30 cellular contexts compared by ENCODE assay signal in genomic region chr1:180043785-180044184, GRCh38.
"Had no signal": no experiment of that assay in that cellular context is flagged by ENCODE, and none has a peak within 500 bp of the region (broad histone marks: within the 10 kb centered on the region; RNA-seq: fewer than 3 reads in every experiment).

No MANE protein-coding gene starts in this region.

- H3K4me1 Mint-ChIP-seq: stimulated activated naive B cell treated with anti-CD40 and anti-IgM and Interleukin-4, amounts not matched to agents 10 μg/mL and 1 μg/mL and 100 μg/mL, for 72 hours; T-cell had no signal

- H3K4me3 Mint-ChIP-seq: activated CD4-positive, alpha-beta T cell treated with anti-CD3 and anti-CD28 coated beads for 36 hours; activated CD8-positive, alpha-beta memory T cell treated with anti-CD3 and anti-CD28 coated beads, Interleukin-2, amount 10 ng/mL, durations not matched to agents 7 days and 5 days; activated CD8-positive, alpha-beta T cell treated with anti-CD3 and anti-CD28 coated beads, Interleukin-2, amount 10 ng/mL, durations not matched to agents 7 days and 5 days; activated naive CD4-positive, alpha-beta T cell treated with anti-CD3 and anti-CD28 coated beads, Interleukin-2, amount 50 U/mL, for 24 hours; activated naive CD8-positive, alpha-beta T cell treated with anti-CD3 and anti-CD28 coated beads, Interleukin-2, amount 50 U/mL, for 24 hours; activated T-helper 1 cell treated with anti-CD3 and anti-CD28 coated beads, Interleukin-12 subunit alpha, Interleukin-12 subunit beta, Interleukin-2, Interleukin-4 antibody, amounts not matched to agents 30 ng/mL and 10 ng/mL and 1 ng/mL, durations not matched to agents 14 hours and 24 hours and 36 hours; natural killer cell treated with Interleukin-12 subunit alpha and Interleukin-12 subunit beta and Interleukin-15 and Interleukin-18, amount 100 ng/mL, for 72 hours; stimulated activated naive B cell treated with anti-CD40 and anti-IgM and Interleukin-4, amounts not matched to agents 10 μg/mL and 1 μg/mL and 100 μg/mL, for 72 hours; T-cell; T-helper 2 cell treated with Interferon-gamma antibody and Interleukin-4, amounts not matched to agents 5 μg/mL and 100 μg/mL, for 36 hours had no signal

- DNase-seq: activated CD4-positive, alpha-beta T cell treated with anti-CD3 and anti-CD28 coated beads for 36 hours; activated CD4-positive, CD25-positive, alpha-beta regulatory T cell; activated CD8-positive, alpha-beta memory T cell treated with anti-CD3 and anti-CD28 coated beads, Interleukin-2, amount 10 ng/mL, durations not matched to agents 7 days and 5 days; activated CD8-positive, alpha-beta T cell treated with anti-CD3 and anti-CD28 coated beads, Interleukin-2, amount 10 ng/mL, durations not matched to agents 7 days and 5 days; activated gamma-delta T cell; activated naive CD8-positive, alpha-beta T cell treated with anti-CD3 and anti-CD28 coated beads, Interleukin-2, amount 50 U/mL, for 24 hours; amygdala; central memory CD4-positive, alpha-beta T cell; effector CD4-positive, alpha-beta T cell; islet precursor cell; left ventricle myocardium inferior; mucosa of descending colon; right lobe of liver; stimulated activated CD4-positive, alpha-beta T cell treated with anti-CD3 and anti-CD28 coated beads, Interleukin-4, amount 100 ng/mL, for 4 hours; stimulated activated naive B cell treated with anti-CD40 and anti-IgM and Interleukin-4, amounts not matched to agents 10 μg/mL and 1 μg/mL and 100 μg/mL, for 72 hours; stomach; T-cell; thyroid gland; upper lobe of right lung had no signal

- H3K27ac ChIP-seq: breast epithelium, gastroesophageal sphincter, hepatocyte, left ventricle myocardium inferior, right lobe of liver, skin epidermis, stomach, thyroid gland, upper lobe of right lung had no signal

- H3K9me3 Mint-ChIP-seq: activated naive CD4-positive, alpha-beta T cell treated with anti-CD3 and anti-CD28 coated beads, Interleukin-2, amount 50 U/mL, for 24 hours; activated naive CD8-positive, alpha-beta T cell treated with anti-CD3 and anti-CD28 coated beads, Interleukin-2, amount 50 U/mL, for 24 hours; activated T-helper 1 cell treated with anti-CD3 and anti-CD28 coated beads, Interleukin-12 subunit alpha, Interleukin-12 subunit beta, Interleukin-2, Interleukin-4 antibody, amounts not matched to agents 30 ng/mL and 10 ng/mL and 1 ng/mL, durations not matched to agents 14 hours and 24 hours and 36 hours; natural killer cell treated with Interleukin-12 subunit alpha and Interleukin-12 subunit beta and Interleukin-15 and Interleukin-18, amount 100 ng/mL, for 72 hours; stimulated activated naive B cell treated with anti-CD40 and anti-IgM and Interleukin-4, amounts not matched to agents 10 μg/mL and 1 μg/mL and 100 μg/mL, for 72 hours; T-cell; T-helper 2 cell treated with Interferon-gamma antibody and Interleukin-4, amounts not matched to agents 5 μg/mL and 100 μg/mL, for 36 hours had no signal

- H3K4me3 ChIP-seq: breast epithelium, gastroesophageal sphincter, hepatocyte, left ventricle myocardium inferior, lung, mucosa of descending colon, right lobe of liver, skin epidermis, stomach, thyroid gland, upper lobe of right lung had no signal

- H3K27me3 ChIP-seq: breast epithelium, gastroesophageal sphincter, hepatocyte, right lobe of liver, stomach, thyroid gland, upper lobe of right lung had no signal

- H3K4me1 ChIP-seq: breast epithelium, gastroesophageal sphincter, left ventricle myocardium inferior, right lobe of liver, thyroid gland, upper lobe of right lung had no signal

- FAIRE-seq: colon had no signal

- H3K36me3 ChIP-seq: breast epithelium had no signal

- H3K9me3 ChIP-seq: breast epithelium, gastroesophageal sphincter, left ventricle myocardium inferior, mucosa of descending colon, right lobe of liver, stomach, thyroid gland, upper lobe of right lung had no signal

- ATAC-seq: activated CD4-positive, alpha-beta T cell treated with anti-CD3 and anti-CD28 coated beads for 36 hours; activated CD8-positive, alpha-beta memory T cell treated with anti-CD3 and anti-CD28 coated beads, Interleukin-2, amount 10 ng/mL, durations not matched to agents 7 days and 5 days; activated CD8-positive, alpha-beta T cell treated with anti-CD3 and anti-CD28 coated beads, Interleukin-2, amount 10 ng/mL, durations not matched to agents 7 days and 5 days; activated naive CD8-positive, alpha-beta T cell treated with anti-CD3 and anti-CD28 coated beads, Interleukin-2, amount 50 U/mL, for 24 hours; gastroesophageal sphincter; mucosa of descending colon; natural killer cell treated with Interleukin-12 subunit alpha and Interleukin-12 subunit beta and Interleukin-15 and Interleukin-18, amount 100 ng/mL, for 72 hours; right lobe of liver; stimulated activated naive B cell treated with anti-CD40 and anti-IgM and Interleukin-4, amounts not matched to agents 10 μg/mL and 1 μg/mL and 100 μg/mL, for 72 hours; T-cell; upper lobe of right lung had no signal

- H3K27ac Mint-ChIP-seq: activated CD4-positive, alpha-beta T cell treated with anti-CD3 and anti-CD28 coated beads for 36 hours; activated CD8-positive, alpha-beta memory T cell treated with anti-CD3 and anti-CD28 coated beads, Interleukin-2, amount 10 ng/mL, durations not matched to agents 7 days and 5 days; activated CD8-positive, alpha-beta T cell treated with anti-CD3 and anti-CD28 coated beads, Interleukin-2, amount 10 ng/mL, durations not matched to agents 7 days and 5 days; activated naive CD4-positive, alpha-beta T cell treated with anti-CD3 and anti-CD28 coated beads, Interleukin-2, amount 50 U/mL, for 24 hours; activated naive CD8-positive, alpha-beta T cell treated with anti-CD3 and anti-CD28 coated beads, Interleukin-2, amount 50 U/mL, for 24 hours; activated T-helper 1 cell treated with anti-CD3 and anti-CD28 coated beads, Interleukin-12 subunit alpha, Interleukin-12 subunit beta, Interleukin-2, Interleukin-4 antibody, amounts not matched to agents 30 ng/mL and 10 ng/mL and 1 ng/mL, durations not matched to agents 14 hours and 24 hours and 36 hours; natural killer cell treated with Interleukin-12 subunit alpha and Interleukin-12 subunit beta and Interleukin-15 and Interleukin-18, amount 100 ng/mL, for 72 hours; progenitor cell of endocrine pancreas; stimulated activated naive B cell treated with anti-CD40 and anti-IgM and Interleukin-4, amounts not matched to agents 10 μg/mL and 1 μg/mL and 100 μg/mL, for 72 hours; T-cell; T-helper 2 cell treated with Interferon-gamma antibody and Interleukin-4, amounts not matched to agents 5 μg/mL and 100 μg/mL, for 36 hours had no signal

- H2AFZ ChIP-seq: hepatocyte had no signal

- H3K27me3 Mint-ChIP-seq: activated CD4-positive, alpha-beta T cell treated with anti-CD3 and anti-CD28 coated beads for 36 hours; activated CD8-positive, alpha-beta memory T cell treated with anti-CD3 and anti-CD28 coated beads, Interleukin-2, amount 10 ng/mL, durations not matched to agents 7 days and 5 days; activated naive CD4-positive, alpha-beta T cell treated with anti-CD3 and anti-CD28 coated beads, Interleukin-2, amount 50 U/mL, for 24 hours; activated naive CD8-positive, alpha-beta T cell treated with anti-CD3 and anti-CD28 coated beads, Interleukin-2, amount 50 U/mL, for 24 hours; natural killer cell treated with Interleukin-12 subunit alpha and Interleukin-12 subunit beta and Interleukin-15 and Interleukin-18, amount 100 ng/mL, for 72 hours; progenitor cell of endocrine pancreas; stimulated activated naive B cell treated with anti-CD40 and anti-IgM and Interleukin-4, amounts not matched to agents 10 μg/mL and 1 μg/mL and 100 μg/mL, for 72 hours; T-cell had no signal

- H3K4me2 ChIP-seq: hepatocyte had no signal
